Comparison of ENCODE assay signal across 18 cellular contexts in genomic region chr3:99903844-99904243, GRCh38.
DNase-seq lines count a peak whose midpoint lies in the region; ATAC-seq and TF ChIP-seq lines count a peak whose summit lies in the region.
"Had no signal": no experiment of that assay in that cellular context is flagged by ENCODE, and none has a peak within 500 bp of the region (broad histone marks: within the 10 kb centered on the region; RNA-seq: fewer than 3 reads in every experiment).

No MANE protein-coding gene starts in this region.

- H3K4me1 ChIP-seq in upper lobe of left lung, result peaks cover 4 to 17% (median 7%) of the 10 kb centered on the region in 4 donors

- no peak for TF ChIP-seq EP300 in upper lobe of left lung (IDR thresholded peaks at IDR 0.05)

- no peaks in the 10 kb centered on the region for H3K27me3 ChIP-seq in upper lobe of left lung
- H3K27me3 ChIP-seq: BE2C had no signal

- H3K9me3 ChIP-seq in upper lobe of left lung, result no peaks in the 10 kb centered on the region
- H3K9me3 ChIP-seq: BE2C had no signal

- no peaks in the 10 kb centered on the region for H3K36me3 ChIP-seq in upper lobe of left lung
- H3K36me3 ChIP-seq: BE2C had no signal

- H3K27ac ChIP-seq in upper lobe of left lung, result no peak overlapping the region

- CTCF ChIA-PET in GM10248 (lab: Yijun Ruan, JAX), result interaction anchor here (1.0 kb wide), 3 partner anchors 9 to 72 kb away, joined by 3 to 4 read pairs (median 3); no protein-coding TSS in a partner anchor

- POLR2A ChIA-PET in GM10248 (lab: Yijun Ruan, JAX), result no interaction called here

- H3K4me3 ChIP-seq in LNCaP clone FGC (ENCODE audit: low read depth, low read length) (no peak overlapping the region), upper lobe of left lung (no peak overlapping the region)
- H3K4me3 ChIP-seq: GM23338 had no signal

- TF ChIP-seq CTCF in LNCaP clone FGC (IDR thresholded peaks at IDR 0.05; ENCODE audit: control insufficient read depth, extremely low read depth, insufficient read depth) (no peak), GM10248 (IDR thresholded peaks at IDR 0.05; ENCODE audit: control extremely low read depth, extremely low read depth, low read depth, missing control alignments) (no peak), upper lobe of left lung (IDR thresholded peaks at IDR 0.05) (no peak)

- no peak for TF ChIP-seq POLR2A in upper lobe of left lung (IDR thresholded peaks at IDR 0.05)

- peak; percentile 27 for DNase-seq in LNCaP clone FGC (ENCODE audit: low read depth)
- DNase-seq in amniotic epithelial cell (ENCODE audit: low read depth), result peak; percentile 12
- DNase-seq in fibroblast of gingiva (ENCODE audit: low read depth), result peak; percentile 62
- no peak for DNase-seq in NCI-H146 (lab: John Stamatoyannopoulos, UW)
- DNase-seq in NCI-H748 (lab: John Stamatoyannopoulos, UW; ENCODE audit: unreplicated experiment), result no peak
- no peak for DNase-seq in GM10248 (ENCODE audit: extremely low spot score)
- no peak for DNase-seq in upper lobe of left lung
- DNase-seq: BE2C; Calu3; CD4-positive, alpha-beta T cell; DMS53; KG1; NCI-H1048; NCI-H1436 treated with DMSO at 0.1 percent for 48 hours; NCI-H2081; NCI-H82; Right ventricle myocardium superior had no signal

- ATAC-seq in upper lobe of left lung (ENCODE audit: low FRiP score in 2 of 2), result no peak
- ATAC-seq: GM23338 had no signal

- WGBS in upper lobe of left lung, 2 donors, result 97% methylated on average over 1 of the region's 1 CpG

Comparison
In these comparisons a context has a peak if more than half of its experiments do, and no peak if none do; other contexts are left out.
1. DNase-seq: peak in LNCaP clone FGC (single experiment), amniotic epithelial cell (single experiment) and fibroblast of gingiva (single experiment); none in NCI-H146 (single experiment), NCI-H748 (single experiment), GM10248 (single experiment) and upper lobe of left lung (0 of 2).